8 cellular contexts compared by ENCODE assay signal in the genomic region with DNA sequence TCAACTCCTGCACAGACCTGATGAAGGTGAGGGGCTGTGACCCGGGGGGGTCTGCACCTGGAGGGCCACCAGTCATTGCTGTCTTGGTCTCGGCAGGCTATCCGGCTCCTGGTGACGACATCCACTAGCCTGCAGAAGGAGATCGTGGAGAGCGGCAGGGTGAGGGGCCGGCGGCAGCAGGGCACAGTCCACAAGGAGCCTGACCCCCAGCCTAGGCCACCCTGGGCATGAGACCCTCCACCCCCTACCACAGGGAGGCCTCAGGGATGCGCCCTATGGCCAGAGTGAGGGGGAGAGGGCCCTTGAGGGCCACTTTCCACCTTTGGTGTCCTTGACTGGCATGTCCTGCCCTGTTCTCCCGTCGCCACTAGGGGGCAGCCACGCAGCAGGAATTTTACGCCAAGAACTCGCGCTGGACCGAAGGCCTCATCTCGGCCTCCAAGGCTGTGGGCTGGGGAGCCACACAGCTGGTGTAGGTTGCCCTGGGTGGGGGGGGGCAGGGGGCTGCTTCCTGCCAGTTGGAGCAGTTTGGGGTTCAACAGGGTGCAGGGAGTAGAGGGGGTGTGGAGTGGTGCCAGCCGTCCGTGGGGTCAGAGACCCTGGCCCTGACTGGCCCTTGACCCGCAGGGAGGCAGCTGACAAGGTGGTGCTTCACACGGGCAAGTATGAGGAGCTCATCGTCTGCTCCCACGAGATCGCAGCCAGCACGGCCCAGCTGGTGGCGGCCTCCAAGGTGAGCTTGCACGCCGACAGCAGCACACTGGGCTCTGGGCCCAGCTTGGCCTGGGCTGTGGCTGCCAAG. TPM values are rescaled to one million over a fixed set of nuclear protein-coding genes. Genes with fewer than 3 reads are reported as not detected.
DNase-seq lines count a peak whose midpoint lies in the region; ATAC-seq and TF ChIP-seq lines count a peak whose summit lies in the region.

No MANE protein-coding gene starts in this region.

- H3K27ac ChIP-seq in angular gyrus (ENCODE audit: low read depth, low read length): peak overlapping the region; percentile 77
- peak overlapping the region; percentile 52 to 62 for H3K27ac ChIP-seq in right atrium auricular region
- H3K27ac ChIP-seq in sigmoid colon: peak overlapping the region in 2 of 4 donors; percentile 14 to 62

- no peak for TF ChIP-seq EP300 in sigmoid colon (IDR thresholded peaks at IDR 0.05)

- TF ChIP-seq POLR2A in sigmoid colon (IDR thresholded peaks at IDR 0.05): no peak

- intact Hi-C loops in sigmoid colon (cut with DNase I): loop anchor here (1.0 to 2.0 kb wide), 2 partner anchors 92 to 377 kb away; no protein-coding TSS in a partner anchor

- H3K9me3 ChIP-seq in right atrium auricular region: no peaks in the 10 kb centered on the region
- no peaks in the 10 kb centered on the region for H3K9me3 ChIP-seq in sigmoid colon

- TF ChIP-seq CTCF in right atrium auricular region (IDR thresholded peaks at IDR 0.05) (peak; percentile 86 to 99), sigmoid colon (IDR thresholded peaks at IDR 0.05) (peak; percentile 91 to 97 (median 95))

- 37 to 47% methylated on average over 28 of the region's 28 CpGs for WGBS in sigmoid colon, 2 donors

- H3K4me1 ChIP-seq in right atrium auricular region (peaks cover 0 to 38% of the 10 kb centered on the region in 2 donors), sigmoid colon (peaks cover 0 to 10% (median 8%) of the 10 kb centered on the region in 4 donors)

- DNase-seq in NCI-H1417 (lab: John Stamatoyannopoulos, UW): peak; percentile 68 to 83 (median 81)
- no peak for DNase-seq in NCI-H1417 treated with DMSO at 0.1 percent for 48 hours (lab: John Stamatoyannopoulos, UW)
- peak; percentile 74 for DNase-seq in NCI-H1105 (lab: John Stamatoyannopoulos, UW)
- peak; percentile 83 for DNase-seq in T-helper 9 cell
- DNase-seq in right atrium auricular region (ENCODE audit: low spot score): peak; percentile 88
- peak; percentile 92 for DNase-seq in sigmoid colon

- H3K27me3 ChIP-seq in right atrium auricular region (no peaks in the 10 kb centered on the region), sigmoid colon (no peaks in the 10 kb centered on the region)

- H3K4me3 ChIP-seq in right atrium auricular region (no peak overlapping the region), sigmoid colon (no peak overlapping the region)

- H3K36me3 ChIP-seq in right atrium auricular region (peaks cover 26% of the 10 kb centered on the region), sigmoid colon (no peaks in the 10 kb centered on the region)

- no peak for ATAC-seq in HG03159 (IDR thresholded peaks at IDR 0.05; ENCODE audit: unreplicated experiment)

RNA-seq across cellular contexts. Expression of a gene that starts 25.0 kb away (rescaled TPM):
- total RNA-seq in right atrium auricular region: 10 to 100 TPM; 32.4 to 43.8 TPM
- total RNA-seq in sigmoid colon: 10 to 100 TPM in 1 of 4 donors, 1 to 10 TPM in 3; 4.2 to 15.2 (median 5.5) TPM
- 10 to 100 TPM; 21.5 to 77.4 (median 24.6) TPM for polyA plus RNA-seq in sigmoid colon

RNA-seq across cellular contexts. Expression of a gene that starts 35.7 kb away (rescaled TPM):
- total RNA-seq in right atrium auricular region (10 to 100 TPM; 28.5 to 41.1 TPM), sigmoid colon (10 to 100 TPM in 3 of 4 donors, 1 to 10 TPM in 1; 8.6 to 17.2 (median 15.3) TPM)
- 10 to 100 TPM; 53.2 to 64.7 (median 54.1) TPM for polyA plus RNA-seq in sigmoid colon
